In the genomic region with DNA sequence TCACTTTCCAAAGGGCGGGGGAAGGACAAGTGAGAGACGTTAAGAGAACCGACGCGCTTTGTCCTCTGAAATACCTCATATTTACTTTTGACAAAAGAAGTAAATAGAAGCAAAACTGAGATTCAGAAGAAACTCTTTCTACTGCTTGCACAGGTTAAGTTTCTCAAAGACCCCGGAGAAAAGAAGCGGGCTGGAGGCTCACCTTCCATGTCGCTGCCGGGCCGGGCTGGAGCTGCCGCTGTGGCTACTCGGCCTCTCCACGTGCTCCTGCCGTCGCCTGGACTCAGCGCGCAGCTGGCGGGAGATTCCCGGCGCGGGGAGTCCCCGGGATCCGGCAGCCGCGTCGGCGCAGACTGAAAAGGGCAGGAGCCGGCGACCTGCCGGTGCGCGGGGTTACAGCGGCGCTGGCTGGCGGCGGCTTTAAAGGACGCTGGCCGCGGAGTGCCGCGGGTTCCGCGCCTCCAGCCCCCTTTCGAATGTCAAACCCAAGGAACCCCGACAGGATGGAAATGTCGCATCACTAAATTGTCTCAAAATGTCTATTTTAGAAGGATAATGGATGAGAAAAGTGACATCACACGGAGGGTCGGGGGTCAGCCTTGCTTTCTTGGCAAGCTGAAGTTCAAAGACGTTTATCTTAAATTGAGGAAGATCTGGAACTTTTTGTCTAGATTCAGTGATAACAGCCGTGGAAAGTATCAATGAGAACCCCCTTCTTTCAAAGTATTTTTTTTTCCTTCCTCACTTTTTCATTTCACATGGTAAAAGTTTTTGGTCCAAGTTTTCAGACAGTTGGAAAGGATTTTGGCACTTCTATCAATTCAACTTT, we compare ENCODE assay signal across 8 cellular contexts. TPM values are rescaled to one million over a fixed set of nuclear protein-coding genes. Genes with fewer than 3 reads are reported as not detected.
DNase-seq lines count a peak whose midpoint lies in the region; ATAC-seq, FAIRE-seq and TF ChIP-seq lines count a peak whose summit lies in the region.

Gene IKZF3 (minus strand): TSS at position 395 of the 829 bp plus-strand sequence. CDS start 186 bp downstream, at position 209.

- peak within 1 kb of the TSS; percentile 91 for H3K4me3 Mint-ChIP-seq in stimulated activated effector memory CD8-positive, alpha-beta T cell treated with anti-CD3 and anti-CD28 coated beads, Interleukin-12 subunit alpha, Interleukin-12 subunit beta, amount 100 ng/mL, for 72 hours

- no peak for FAIRE-seq in D721Med (lab: Jason Lieb, UNC)

- ATAC-seq in GM21423 (IDR thresholded peaks at IDR 0.05; ENCODE audit: unreplicated experiment), result peak; percentile 35
- peak; percentile 60 for ATAC-seq in stimulated activated effector memory CD8-positive, alpha-beta T cell treated with anti-CD3 and anti-CD28 coated beads, Interleukin-12 subunit alpha, Interleukin-12 subunit beta, amount 100 ng/mL, for 72 hours

- H3K36me3 Mint-ChIP-seq in stimulated activated effector memory CD8-positive, alpha-beta T cell treated with anti-CD3 and anti-CD28 coated beads, Interleukin-12 subunit alpha, Interleukin-12 subunit beta, amount 100 ng/mL, for 72 hours, result peaks cover 47% of the 10 kb centered on the region

- H3K9me3 Mint-ChIP-seq in stimulated activated effector memory CD8-positive, alpha-beta T cell treated with anti-CD3 and anti-CD28 coated beads, Interleukin-12 subunit alpha, Interleukin-12 subunit beta, amount 100 ng/mL, for 72 hours, result no peaks in the 10 kb centered on the region

- H3K4me1 Mint-ChIP-seq in stimulated activated effector memory CD8-positive, alpha-beta T cell treated with anti-CD3 and anti-CD28 coated beads, Interleukin-12 subunit alpha, Interleukin-12 subunit beta, amount 100 ng/mL, for 72 hours, result peaks cover 52% of the 10 kb centered on the region

- peak; percentile 47 for TF ChIP-seq CTCF in D721Med (IDR thresholded peaks at IDR 0.05; ENCODE audit: insufficient read depth, missing control alignments)

- no peak for DNase-seq in D721Med (ENCODE audit: insufficient read length, low spot score)
- DNase-seq in NCI-H1092 (lab: John Stamatoyannopoulos, UW), result peak; percentile 50
- peak; percentile 79 to 82 for DNase-seq in activated CD4-positive, alpha-beta T cell treated with anti-CD3 and anti-CD28 coated beads for 4 hours
- DNase-seq in dermis microvascular lymphatic vessel endothelial cell (ENCODE audit: low read depth in 2 of 2), result peak; percentile 10 to 54
- DNase-seq in mucosa of gallbladder (ENCODE audit: low spot score), result peak; percentile 42
- DNase-seq in stimulated activated effector memory CD8-positive, alpha-beta T cell treated with anti-CD3 and anti-CD28 coated beads, Interleukin-12 subunit alpha, Interleukin-12 subunit beta, amount 100 ng/mL, for 72 hours (ENCODE audit: low spot score in 2 of 2), result peak; percentile 73 to 90
- no peak for DNase-seq in Ammon's horn (ENCODE audit: low spot score)

- peak within 1 kb of the TSS; percentile 99 for H3K27ac Mint-ChIP-seq in stimulated activated effector memory CD8-positive, alpha-beta T cell treated with anti-CD3 and anti-CD28 coated beads, Interleukin-12 subunit alpha, Interleukin-12 subunit beta, amount 100 ng/mL, for 72 hours

RNA-seq across cellular contexts. Expression of gene IKZF3, which starts in this region (rescaled TPM):
- not detected in 2 replicates for total RNA-seq in dermis microvascular lymphatic vessel endothelial cell
- total RNA-seq in mucosa of gallbladder, result 5.8 TPM

Comparison
In these comparisons a context has a peak if more than half of its experiments do, and no peak if none do; other contexts are left out.
1. Peak in DNase-seq in dermis microvascular lymphatic vessel endothelial cell; RNA of the gene not detected or under 1 TPM.
2. DNase-seq: peak in NCI-H1092 (single experiment), activated CD4-positive, alpha-beta T cell treated with anti-CD3 and anti-CD28 coated beads for 4 hours (2 of 2), mucosa of gallbladder (single experiment) and stimulated activated effector memory CD8-positive, alpha-beta T cell treated with anti-CD3 and anti-CD28 coated beads, Interleukin-12 subunit alpha, Interleukin-12 subunit beta, amount 100 ng/mL, for 72 hours (2 of 2); none in D721Med (single experiment) and Ammon's horn (single experiment).